In genomic region chr6:3484946-3485345, GRCh38 we compare ENCODE assay signal across 18 cellular contexts. TPM values are rescaled to one million over a fixed set of nuclear protein-coding genes. Genes with fewer than 3 reads are reported as not detected.
DNase-seq lines count a peak whose midpoint lies in the region; TF ChIP-seq lines count a peak whose summit lies in the region.
"Had no signal": no experiment of that assay in that cellular context is flagged by ENCODE, and none has a peak within 500 bp of the region (broad histone marks: within the 10 kb centered on the region; RNA-seq: fewer than 3 reads in every experiment).

No MANE protein-coding gene starts in this region.

- H3K9ac ChIP-seq in colonic mucosa (ENCODE audit: low read depth in 2 of 2, low read length in 2 of 2): no peak overlapping the region

- H3K9me3 ChIP-seq in colonic mucosa: no peaks in the 10 kb centered on the region

- no peaks in the 10 kb centered on the region for H3K4me1 ChIP-seq in colonic mucosa
- H3K4me1 ChIP-seq: A549 had no signal

- DNase-seq in dorsolateral prefrontal cortex: peak in 4 of 10 donors; percentile 15 to 60 (median 26)
- DNase-seq in inferior parietal cortex (ENCODE audit: extremely low spot score): peak; percentile 49
- DNase-seq in pons (ENCODE audit: low spot score): peak; percentile 94
- peak; percentile 81 for DNase-seq in superior temporal gyrus (ENCODE audit: extremely low spot score)
- DNase-seq in activated CD4-positive, alpha-beta T cell treated with anti-CD3 and anti-CD28 coated beads, Interleukin-2, amount 50 U/mL, for 1 hour: no peak
- no peak for DNase-seq in colonic mucosa
- DNase-seq in activated CD4-positive, CD25-positive, alpha-beta regulatory T cell (lab: John Stamatoyannopoulos, UW): no peak
- DNase-seq: 8988T; ACHN; AML-193; Calu3; CD4-positive, alpha-beta memory T cell; COR-L47; DMS53; DMS79 treated with DMSO at 0.1 percent for 48 hours; GF-D8; GOT3 had no signal

- H3K27me3 ChIP-seq in dorsolateral prefrontal cortex: no peaks in the 10 kb centered on the region
- H3K27me3 ChIP-seq in colonic mucosa: no peaks in the 10 kb centered on the region

- TF ChIP-seq CTCF in dorsolateral prefrontal cortex (IDR thresholded peaks at IDR 0.05 in 54 of 56, conservative IDR thresholded peaks at IDR 0.05 in 2 of 56; ENCODE audit: low read depth in 1 of 56, partially characterized antibody in 56 of 56): peak in 1 of 56 donors; percentile 35
- no peak for TF ChIP-seq CTCF in colonic mucosa (IDR thresholded peaks at IDR 0.05)

- no peaks in the 10 kb centered on the region for H3K36me3 ChIP-seq in colonic mucosa

- H3K4me3 ChIP-seq in dorsolateral prefrontal cortex (peak overlapping the region in 1 of 59 donors; percentile 12), colonic mucosa (no peak overlapping the region)
- H3K4me3 ChIP-seq: A549 had no signal

- H3K27ac ChIP-seq in dorsolateral prefrontal cortex (peak overlapping the region in 38 of 59 donors; percentile 1 to 94 (median 67)), colonic mucosa (no peak overlapping the region)
- H3K27ac ChIP-seq: A549 had no signal

- intact Hi-C loops in dorsolateral prefrontal cortex (cut with DNase I): no loop called here
- intact Hi-C loops in colonic mucosa (cut with DNase I): no loop called here

RNA-seq across cellular contexts. Expression of gene SLC22A23, which starts 28.1 kb away (rescaled TPM):
- total RNA-seq in dorsolateral prefrontal cortex (100 to 1,000 TPM in 1 of 120 experiments, 10 to 100 TPM in 119; 36.4 to 160 (median 55.7) TPM), colonic mucosa (10 to 100 TPM; 85.7 to 89.5 TPM)

Comparison
In these comparisons a context has a peak if more than half of its experiments do, and no peak if none do; other contexts are left out.
1. DNase-seq: peak in inferior parietal cortex (single experiment), pons (single experiment) and superior temporal gyrus (single experiment); none in activated CD4-positive, alpha-beta T cell treated with anti-CD3 and anti-CD28 coated beads, Interleukin-2, amount 50 U/mL, for 1 hour (single experiment), colonic mucosa (single experiment) and activated CD4-positive, CD25-positive, alpha-beta regulatory T cell (0 of 4).